In genomic region chr17:67992541-67993152, GRCh38 we compare ENCODE assay signal across 1 cellular context.
TF ChIP-seq lines count a peak whose summit lies in the region.

No MANE protein-coding gene starts in this region.

TF ChIP-seq in H1, 55 proteins besides CTCF, POLR2A, EP300 and RAD21 (continued from another document):
- TF ChIP-seq, protein P1, sequence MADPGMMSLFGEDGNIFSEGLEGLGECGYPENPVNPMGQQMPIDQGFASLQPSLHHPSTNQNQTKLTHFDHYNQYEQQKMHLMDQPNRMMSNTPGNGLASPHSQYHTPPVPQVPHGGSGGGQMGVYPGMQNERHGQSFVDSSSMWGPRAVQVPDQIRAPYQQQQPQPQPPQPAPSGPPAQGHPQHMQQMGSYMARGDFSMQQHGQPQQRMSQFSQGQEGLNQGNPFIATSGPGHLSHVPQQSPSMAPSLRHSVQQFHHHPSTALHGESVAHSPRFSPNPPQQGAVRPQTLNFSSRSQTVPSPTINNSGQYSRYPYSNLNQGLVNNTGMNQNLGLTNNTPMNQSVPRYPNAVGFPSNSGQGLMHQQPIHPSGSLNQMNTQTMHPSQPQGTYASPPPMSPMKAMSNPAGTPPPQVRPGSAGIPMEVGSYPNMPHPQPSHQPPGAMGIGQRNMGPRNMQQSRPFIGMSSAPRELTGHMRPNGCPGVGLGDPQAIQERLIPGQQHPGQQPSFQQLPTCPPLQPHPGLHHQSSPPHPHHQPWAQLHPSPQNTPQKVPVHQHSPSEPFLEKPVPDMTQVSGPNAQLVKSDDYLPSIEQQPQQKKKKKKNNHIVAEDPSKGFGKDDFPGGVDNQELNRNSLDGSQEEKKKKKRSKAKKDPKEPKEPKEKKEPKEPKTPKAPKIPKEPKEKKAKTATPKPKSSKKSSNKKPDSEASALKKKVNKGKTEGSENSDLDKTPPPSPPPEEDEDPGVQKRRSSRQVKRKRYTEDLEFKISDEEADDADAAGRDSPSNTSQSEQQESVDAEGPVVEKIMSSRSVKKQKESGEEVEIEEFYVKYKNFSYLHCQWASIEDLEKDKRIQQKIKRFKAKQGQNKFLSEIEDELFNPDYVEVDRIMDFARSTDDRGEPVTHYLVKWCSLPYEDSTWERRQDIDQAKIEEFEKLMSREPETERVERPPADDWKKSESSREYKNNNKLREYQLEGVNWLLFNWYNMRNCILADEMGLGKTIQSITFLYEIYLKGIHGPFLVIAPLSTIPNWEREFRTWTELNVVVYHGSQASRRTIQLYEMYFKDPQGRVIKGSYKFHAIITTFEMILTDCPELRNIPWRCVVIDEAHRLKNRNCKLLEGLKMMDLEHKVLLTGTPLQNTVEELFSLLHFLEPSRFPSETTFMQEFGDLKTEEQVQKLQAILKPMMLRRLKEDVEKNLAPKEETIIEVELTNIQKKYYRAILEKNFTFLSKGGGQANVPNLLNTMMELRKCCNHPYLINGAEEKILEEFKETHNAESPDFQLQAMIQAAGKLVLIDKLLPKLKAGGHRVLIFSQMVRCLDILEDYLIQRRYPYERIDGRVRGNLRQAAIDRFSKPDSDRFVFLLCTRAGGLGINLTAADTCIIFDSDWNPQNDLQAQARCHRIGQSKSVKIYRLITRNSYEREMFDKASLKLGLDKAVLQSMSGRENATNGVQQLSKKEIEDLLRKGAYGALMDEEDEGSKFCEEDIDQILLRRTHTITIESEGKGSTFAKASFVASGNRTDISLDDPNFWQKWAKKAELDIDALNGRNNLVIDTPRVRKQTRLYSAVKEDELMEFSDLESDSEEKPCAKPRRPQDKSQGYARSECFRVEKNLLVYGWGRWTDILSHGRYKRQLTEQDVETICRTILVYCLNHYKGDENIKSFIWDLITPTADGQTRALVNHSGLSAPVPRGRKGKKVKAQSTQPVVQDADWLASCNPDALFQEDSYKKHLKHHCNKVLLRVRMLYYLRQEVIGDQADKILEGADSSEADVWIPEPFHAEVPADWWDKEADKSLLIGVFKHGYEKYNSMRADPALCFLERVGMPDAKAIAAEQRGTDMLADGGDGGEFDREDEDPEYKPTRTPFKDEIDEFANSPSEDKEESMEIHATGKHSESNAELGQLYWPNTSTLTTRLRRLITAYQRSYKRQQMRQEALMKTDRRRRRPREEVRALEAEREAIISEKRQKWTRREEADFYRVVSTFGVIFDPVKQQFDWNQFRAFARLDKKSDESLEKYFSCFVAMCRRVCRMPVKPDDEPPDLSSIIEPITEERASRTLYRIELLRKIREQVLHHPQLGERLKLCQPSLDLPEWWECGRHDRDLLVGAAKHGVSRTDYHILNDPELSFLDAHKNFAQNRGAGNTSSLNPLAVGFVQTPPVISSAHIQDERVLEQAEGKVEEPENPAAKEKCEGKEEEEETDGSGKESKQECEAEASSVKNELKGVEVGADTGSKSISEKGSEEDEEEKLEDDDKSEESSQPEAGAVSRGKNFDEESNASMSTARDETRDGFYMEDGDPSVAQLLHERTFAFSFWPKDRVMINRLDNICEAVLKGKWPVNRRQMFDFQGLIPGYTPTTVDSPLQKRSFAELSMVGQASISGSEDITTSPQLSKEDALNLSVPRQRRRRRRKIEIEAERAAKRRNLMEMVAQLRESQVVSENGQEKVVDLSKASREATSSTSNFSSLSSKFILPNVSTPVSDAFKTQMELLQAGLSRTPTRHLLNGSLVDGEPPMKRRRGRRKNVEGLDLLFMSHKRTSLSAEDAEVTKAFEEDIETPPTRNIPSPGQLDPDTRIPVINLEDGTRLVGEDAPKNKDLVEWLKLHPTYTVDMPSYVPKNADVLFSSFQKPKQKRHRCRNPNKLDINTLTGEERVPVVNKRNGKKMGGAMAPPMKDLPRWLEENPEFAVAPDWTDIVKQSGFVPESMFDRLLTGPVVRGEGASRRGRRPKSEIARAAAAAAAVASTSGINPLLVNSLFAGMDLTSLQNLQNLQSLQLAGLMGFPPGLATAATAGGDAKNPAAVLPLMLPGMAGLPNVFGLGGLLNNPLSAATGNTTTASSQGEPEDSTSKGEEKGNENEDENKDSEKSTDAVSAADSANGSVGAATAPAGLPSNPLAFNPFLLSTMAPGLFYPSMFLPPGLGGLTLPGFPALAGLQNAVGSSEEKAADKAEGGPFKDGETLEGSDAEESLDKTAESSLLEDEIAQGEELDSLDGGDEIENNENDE (IDR thresholded peaks at IDR 0.05; ENCODE audit: insufficient replicate concordance, low read length) = no peak
- TF ChIP-seq SIN3A (conservative IDR thresholded peaks at IDR 0.05 in 1 of 2, IDR thresholded peaks at IDR 0.05 in 1 of 2; ENCODE audit: low read depth in 1 of 2, low read length in 2 of 2) = 0 out of 4 replicates have a peak, but pooled peaks of 1 of the 2 experiments have one; percentile 37
- TF ChIP-seq SP2 (IDR thresholded peaks at IDR 0.05; ENCODE audit: low read length) = no peak
- TF ChIP-seq FOSL1 (IDR thresholded peaks at IDR 0.05; ENCODE audit: insufficient read depth, low read depth, low read length) = no peak
- TF ChIP-seq HDAC6 (IDR thresholded peaks at IDR 0.05; ENCODE audit: low read depth, low read length) = no peak
- TF ChIP-seq SAP30 (IDR thresholded peaks at IDR 0.05; ENCODE audit: insufficient read depth, insufficient replicate concordance, low read length) = peak; percentile 75
